Comparison of ENCODE assay signal across 35 cellular contexts in the genomic region with DNA sequence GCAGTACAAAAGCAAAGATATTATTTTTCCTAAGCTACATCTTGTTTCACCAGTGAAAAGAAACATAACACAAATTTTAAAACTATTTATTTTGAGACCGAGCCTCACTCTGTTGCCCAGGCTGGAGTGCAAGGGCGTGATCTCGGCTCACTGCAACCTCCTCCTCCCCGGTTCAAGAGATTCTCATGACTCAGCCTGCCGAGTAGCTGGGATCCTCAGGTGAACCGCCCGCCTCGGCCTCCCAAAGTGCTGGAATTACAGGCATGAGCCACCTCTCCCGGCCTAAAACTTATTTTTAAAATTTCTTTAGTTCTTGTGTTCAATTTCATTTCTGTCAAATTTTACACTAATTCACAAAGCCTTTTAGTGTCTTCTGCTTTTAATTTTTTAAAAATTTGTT. TPM values are rescaled to one million over a fixed set of nuclear protein-coding genes. Genes with fewer than 3 reads are reported as not detected.
"Had no signal": no experiment of that assay in that cellular context is flagged by ENCODE, and none has a peak within 500 bp of the region (broad histone marks: within the 10 kb centered on the region; RNA-seq: fewer than 3 reads in every experiment).

No MANE protein-coding gene starts in this region.

- H3K27ac Mint-ChIP-seq: activated B cell treated with CpG ODN at 0.5 μM for 24 hours; activated CD4-positive, alpha-beta memory T cell treated with anti-CD3 and anti-CD28 coated beads, Interleukin-2, amount 10 ng/mL, durations not matched to agents 7 days and 5 days; activated CD4-positive, alpha-beta T cell treated with anti-CD3 and anti-CD28 coated beads for 36 hours; activated CD4-positive, alpha-beta T cell treated with anti-CD3 and anti-CD28 coated beads, Interleukin-2, amount 10 ng/mL, durations not matched to agents 7 days and 5 days; activated CD8-positive, alpha-beta memory T cell treated with anti-CD3 and anti-CD28 coated beads, Interleukin-2, amount 10 ng/mL, durations not matched to agents 7 days and 5 days; activated CD8-positive, alpha-beta T cell treated with anti-CD3 and anti-CD28 coated beads, Interleukin-2, amount 10 ng/mL, durations not matched to agents 7 days and 5 days; activated naive CD4-positive, alpha-beta T cell treated with anti-CD3 and anti-CD28 coated beads for 36 hours; activated naive CD4-positive, alpha-beta T cell treated with anti-CD3 and anti-CD28 coated beads, Interleukin-2, amount 50 U/mL, for 72 hours; activated naive CD8-positive, alpha-beta T cell treated with anti-CD3 and anti-CD28 coated beads for 36 hours; activated T-cell treated with anti-CD3 and anti-CD28 coated beads, Interleukin-2, amount 50 U/mL, for 24 hours; T-helper 1 cell treated with Interleukin-12 subunit alpha and Interleukin-12 subunit beta and Interleukin-4 antibody, amounts not matched to agents 30 μg/mL and 1 μg/mL, for 36 hours; T-helper 2 cell treated with Interferon-gamma antibody and Interleukin-4, amounts not matched to agents 5 μg/mL and 100 μg/mL, for 36 hours had no signal

- H3K36me3 ChIP-seq: adrenal gland, brain microvascular endothelial cell, cardiac muscle cell had no signal

- H3K9me3 Mint-ChIP-seq: activated B cell treated with CpG ODN at 0.5 μM for 24 hours; activated CD4-positive, alpha-beta memory T cell treated with anti-CD3 and anti-CD28 coated beads, Interleukin-2, amount 10 ng/mL, durations not matched to agents 7 days and 5 days; activated CD4-positive, alpha-beta T cell treated with anti-CD3 and anti-CD28 coated beads, Interleukin-2, amount 10 ng/mL, durations not matched to agents 7 days and 5 days; activated naive CD4-positive, alpha-beta T cell treated with anti-CD3 and anti-CD28 coated beads for 36 hours; activated naive CD4-positive, alpha-beta T cell treated with anti-CD3 and anti-CD28 coated beads, Interleukin-2, amount 50 U/mL, for 72 hours; activated naive CD8-positive, alpha-beta T cell treated with anti-CD3 and anti-CD28 coated beads for 36 hours; activated T-cell treated with anti-CD3 and anti-CD28 coated beads, Interleukin-2, amount 50 U/mL, for 24 hours; central memory CD8-positive, alpha-beta T cell; T-helper 1 cell treated with Interleukin-12 subunit alpha and Interleukin-12 subunit beta and Interleukin-4 antibody, amounts not matched to agents 30 μg/mL and 1 μg/mL, for 36 hours; T-helper 2 cell treated with Interferon-gamma antibody and Interleukin-4, amounts not matched to agents 5 μg/mL and 100 μg/mL, for 36 hours had no signal

- H3K27ac ChIP-seq: adrenal gland, body of pancreas, brain microvascular endothelial cell, cardiac muscle cell, VCaP had no signal

- ATAC-seq: activated CD4-positive, alpha-beta T cell treated with anti-CD3 and anti-CD28 coated beads for 36 hours; activated CD4-positive, CD25-positive, alpha-beta regulatory T cell treated with anti-CD3 and anti-CD28 coated beads, Interleukin-2, amount 50 U/mL, for 24 hours; activated CD8-positive, alpha-beta memory T cell treated with anti-CD3 and anti-CD28 coated beads, Interleukin-2, amount 10 ng/mL, durations not matched to agents 7 days and 5 days; activated CD8-positive, alpha-beta T cell treated with anti-CD3 and anti-CD28 coated beads, Interleukin-2, amount 10 ng/mL, durations not matched to agents 7 days and 5 days; activated naive CD4-positive, alpha-beta T cell treated with anti-CD3 and anti-CD28 coated beads, Interleukin-2, amount 50 U/mL, for 72 hours; body of pancreas had no signal

- H3K27me3 Mint-ChIP-seq: central memory CD8-positive, alpha-beta T cell had no signal

- H3K36me3 Mint-ChIP-seq: activated CD8-positive, alpha-beta memory T cell treated with anti-CD3 and anti-CD28 coated beads, Interleukin-2, amount 10 ng/mL, durations not matched to agents 7 days and 5 days; activated naive CD4-positive, alpha-beta T cell treated with anti-CD3 and anti-CD28 coated beads, Interleukin-2, amount 50 U/mL, for 72 hours; activated naive CD8-positive, alpha-beta T cell treated with anti-CD3 and anti-CD28 coated beads for 36 hours had no signal

- H3K4me3 ChIP-seq: adrenal gland, body of pancreas, cardiac muscle cell had no signal

- DNase-seq: activated B cell treated with CpG ODN at 0.5 μM for 24 hours; activated CD4-positive, alpha-beta memory T cell treated with anti-CD3 and anti-CD28 coated beads, Interleukin-2, amount 10 ng/mL, durations not matched to agents 7 days and 5 days; activated CD4-positive, alpha-beta T cell treated with anti-CD3 and anti-CD28 coated beads for 1 hour; activated CD4-positive, alpha-beta T cell treated with anti-CD3 and anti-CD28 coated beads for 36 hours; activated CD4-positive, alpha-beta T cell treated with anti-CD3 and anti-CD28 coated beads for 48 hours; activated CD4-positive, alpha-beta T cell treated with anti-CD3 and anti-CD28 coated beads, Interleukin-2, amount 10 ng/mL, durations not matched to agents 7 days and 5 days; activated CD4-positive, alpha-beta T cell treated with anti-CD3 and anti-CD28 coated beads, Interleukin-2, amount 50 U/mL, for 48 hours; activated CD8-positive, alpha-beta memory T cell treated with anti-CD3 and anti-CD28 coated beads for 24 hours; activated CD8-positive, alpha-beta memory T cell treated with anti-CD3 and anti-CD28 coated beads, Interleukin-2, amount 10 ng/mL, durations not matched to agents 7 days and 5 days; activated CD8-positive, alpha-beta memory T cell treated with anti-CD3 and anti-CD28 coated beads, Interleukin-2, amount 50 U/mL, for 48 hours; activated CD8-positive, alpha-beta T cell treated with anti-CD3 and anti-CD28 coated beads, Interleukin-2, amount 10 ng/mL, durations not matched to agents 7 days and 5 days; activated effector memory CD4-positive, alpha-beta T cell treated with anti-CD3 and anti-CD28 coated beads, Interleukin-2, amount 50 U/mL, for 16 hours; activated gamma-delta T cell treated with Interleukin-2 at 50 U/mL for 16 hours; activated naive CD4-positive, alpha-beta T cell; activated naive CD4-positive, alpha-beta T cell treated with anti-CD3 and anti-CD28 coated beads for 36 hours; activated naive CD4-positive, alpha-beta T cell treated with anti-CD3 and anti-CD28 coated beads, Interleukin-2, amount 50 U/mL, for 16 hours; activated naive CD8-positive, alpha-beta T cell treated with anti-CD3 and anti-CD28 coated beads for 36 hours; activated T-cell treated with anti-CD3 and anti-CD28 coated beads, Interleukin-2, amount 50 U/mL, for 24 hours; activated T-cell treated with anti-CD3 and anti-CD28 coated beads, Interleukin-2, amount 50 U/mL, for 48 hours; adrenal gland; amniotic stem cell; aorta; body of pancreas; brain microvascular endothelial cell; cerebellar nuclear complex; T-helper 1 cell; T-helper 2 cell; T-helper 9 cell had no signal

- H3K27me3 ChIP-seq: adrenal gland, body of pancreas, brain microvascular endothelial cell, cardiac muscle cell had no signal

- H3K9me3 ChIP-seq: adrenal gland, body of pancreas had no signal

- H3K4me3 Mint-ChIP-seq: activated B cell treated with CpG ODN at 0.5 μM for 24 hours; activated CD4-positive, alpha-beta memory T cell treated with anti-CD3 and anti-CD28 coated beads, Interleukin-2, amount 10 ng/mL, durations not matched to agents 7 days and 5 days; activated CD4-positive, alpha-beta T cell treated with anti-CD3 and anti-CD28 coated beads for 36 hours; activated CD4-positive, alpha-beta T cell treated with anti-CD3 and anti-CD28 coated beads, Interleukin-2, amount 10 ng/mL, durations not matched to agents 7 days and 5 days; activated CD8-positive, alpha-beta memory T cell treated with anti-CD3 and anti-CD28 coated beads, Interleukin-2, amount 10 ng/mL, durations not matched to agents 7 days and 5 days; activated CD8-positive, alpha-beta T cell treated with anti-CD3 and anti-CD28 coated beads, Interleukin-2, amount 10 ng/mL, durations not matched to agents 7 days and 5 days; activated naive CD4-positive, alpha-beta T cell treated with anti-CD3 and anti-CD28 coated beads for 36 hours; activated naive CD8-positive, alpha-beta T cell treated with anti-CD3 and anti-CD28 coated beads for 36 hours; activated T-cell treated with anti-CD3 and anti-CD28 coated beads, Interleukin-2, amount 50 U/mL, for 24 hours; central memory CD8-positive, alpha-beta T cell; T-helper 1 cell treated with Interleukin-12 subunit alpha and Interleukin-12 subunit beta and Interleukin-4 antibody, amounts not matched to agents 30 μg/mL and 1 μg/mL, for 36 hours; T-helper 2 cell treated with Interferon-gamma antibody and Interleukin-4, amounts not matched to agents 5 μg/mL and 100 μg/mL, for 36 hours had no signal

RNA-seq across cellular contexts. Expression of a gene that starts 5.9 kb away (rescaled TPM):
- total RNA-seq: activated B cell treated with CpG ODN at 0.5 μM for 24 hours; activated CD4-positive, alpha-beta memory T cell treated with anti-CD3 and anti-CD28 coated beads, Interleukin-2, amount 10 ng/mL, durations not matched to agents 7 days and 5 days; activated CD4-positive, alpha-beta T cell treated with anti-CD3 and anti-CD28 coated beads, Interleukin-2, amount 10 ng/mL, durations not matched to agents 7 days and 5 days; activated CD8-positive, alpha-beta memory T cell treated with anti-CD3 and anti-CD28 coated beads, Interleukin-2, amount 10 ng/mL, durations not matched to agents 7 days and 5 days; activated CD8-positive, alpha-beta T cell treated with anti-CD3 and anti-CD28 coated beads, Interleukin-2, amount 10 ng/mL, durations not matched to agents 7 days and 5 days had no signal
